ENCODE assay signal across 9 cellular contexts in genomic region chr1:116911166-116911553, GRCh38. TPM values are rescaled to one million over a fixed set of nuclear protein-coding genes. Genes with fewer than 3 reads are reported as not detected.
DNase-seq lines count a peak whose midpoint lies in the region; ATAC-seq, FAIRE-seq and TF ChIP-seq lines count a peak whose summit lies in the region.
"Had no signal": no experiment of that assay in that cellular context is flagged by ENCODE, and none has a peak within 500 bp of the region (broad histone marks: within the 10 kb centered on the region; RNA-seq: fewer than 3 reads in every experiment).

No MANE protein-coding gene starts in this region.

- H3K27me3 ChIP-seq in heart left ventricle (peaks cover 0 to 17% (median 0%) of the 10 kb centered on the region in 9 donors), bronchial epithelial cell (ENCODE audit: control insufficient read depth, insufficient read depth, low read length) (no peaks in the 10 kb centered on the region), left lung (peaks cover 0 to 43% of the 10 kb centered on the region in 2 donors), transverse colon (no peaks in the 10 kb centered on the region)

- intact Hi-C loops in heart left ventricle (cut with DNase I) (loop anchor here in 4 of 10 donors (5.0 to 10.0 kb wide), 5 partner anchors 41 to 346 kb away; no protein-coding TSS in a partner anchor), Right ventricle myocardium inferior (cut with DNase I) (loop anchor here (2.0 to 5.0 kb wide), 2 partner anchors 36 to 72 kb away; no protein-coding TSS in a partner anchor), left lung (cut with DNase I) (no loop called here), transverse colon (cut with DNase I; ENCODE audit: low total_unique reads) (loop anchor here (5.0 kb wide), 1 partner anchor 41 kb away; no protein-coding TSS in a partner anchor)

- H3K4me1 ChIP-seq in heart left ventricle (peaks cover 0 to 56% (median 28%) of the 10 kb centered on the region in 12 donors), left lung (peaks cover 10 to 14% of the 10 kb centered on the region in 2 donors), transverse colon (peaks cover 12 to 50% (median 42%) of the 10 kb centered on the region in 4 donors)

- no peak for FAIRE-seq in bronchial epithelial cell (lab: Jason Lieb, UNC)
- FAIRE-seq: islet of Langerhans had no signal

- ATAC-seq in heart left ventricle (peak in 1 of 4 donors; percentile 1), Right ventricle myocardium inferior (no peak), left lung (no peak), HG03565 (IDR thresholded peaks at IDR 0.05; ENCODE audit: unreplicated experiment) (no peak)

- peak overlapping the region; percentile 57 to 91 (median 78) for H3K4me3 ChIP-seq in heart left ventricle
- H3K4me3 ChIP-seq in bronchial epithelial cell (ENCODE audit: low read depth, low read length): peak overlapping the region; percentile 74
- H3K4me3 ChIP-seq in left lung: peak overlapping the region; percentile 55 to 58
- peak overlapping the region in 3 of 4 donors; percentile 71 to 89 (median 79) for H3K4me3 ChIP-seq in transverse colon

- H3K9me3 ChIP-seq in heart left ventricle (no peaks in the 10 kb centered on the region), left lung (no peaks in the 10 kb centered on the region), transverse colon (no peaks in the 10 kb centered on the region)

- TF ChIP-seq POLR2A in heart left ventricle (IDR thresholded peaks at IDR 0.05) (no peak), transverse colon (IDR thresholded peaks at IDR 0.05) (no peak)

- TF ChIP-seq CTCF in heart left ventricle (IDR thresholded peaks at IDR 0.05) (no peak), bronchial epithelial cell (IDR thresholded peaks at IDR 0.05; ENCODE audit: insufficient read depth, low read length, severe bottlenecking) (no peak), left lung (IDR thresholded peaks at IDR 0.05) (no peak), transverse colon (IDR thresholded peaks at IDR 0.05) (no peak)

- DNase-seq in heart left ventricle: no peak
- no peak for DNase-seq in Right ventricle myocardium inferior (ENCODE audit: missing footprints)
- DNase-seq in bronchial epithelial cell (ENCODE audit: low read depth): no peak
- DNase-seq in left lung: no peak
- DNase-seq in transverse colon: no peak
- no peak for DNase-seq in effector CD8-positive, alpha-beta T cell (lab: John Stamatoyannopoulos, UW)
- DNase-seq in stimulated activated CD4-positive, alpha-beta T cell treated with anti-CD3 and anti-CD28 coated beads, Interleukin-4, amount 100 ng/mL, for 1 hour: no peak

- in situ Hi-C loops in transverse colon (cut with MboI; ENCODE audit: low pct_ligation_motif_present in 1 of 4, low pct_unique_long_range_greater_than_20kb in 1 of 4, low sequenced_read_pairs in 3 of 4): no loop called here

- H3K36me3 ChIP-seq in heart left ventricle (no peaks in the 10 kb centered on the region), bronchial epithelial cell (ENCODE audit: control insufficient read depth, insufficient read depth, low read length) (no peaks in the 10 kb centered on the region), left lung (no peaks in the 10 kb centered on the region), transverse colon (no peaks in the 10 kb centered on the region)

- H3K27ac ChIP-seq in heart left ventricle: peak overlapping the region in 11 of 12 donors; percentile 51 to 96 (median 92)
- H3K27ac ChIP-seq in left lung: no peak overlapping the region
- H3K27ac ChIP-seq in transverse colon: peak overlapping the region; percentile 83 to 94 (median 92)

- no peak for TF ChIP-seq EP300 in transverse colon (IDR thresholded peaks at IDR 0.05; ENCODE audit: low read depth)

- WGBS in heart left ventricle, 4 donors: 54 to 67% (median 60%) methylated on average over 7 of the region's 7 CpGs
- WGBS in transverse colon (ENCODE audit: low coverage in 1 of 2), 2 donors: 46 to 57% methylated on average over 1 to 7 of the region's 7 CpGs

RNA-seq across cellular contexts. Expression of gene PTGFRN, which starts 1.4 kb away (rescaled TPM):
- 100 to 1,000 TPM in 5 of 9 donors, 10 to 100 TPM in 4; 59.3 to 231 (median 137) TPM for total RNA-seq in heart left ventricle
- polyA plus RNA-seq in heart left ventricle: 10 to 100 TPM; 21.5 to 65.6 TPM
- 119 TPM for total RNA-seq in Right ventricle myocardium inferior
- total RNA-seq in bronchial epithelial cell: 89.2 and 117 TPM in 2 replicates
- total RNA-seq in left lung: 10 to 100 TPM; 39.9 to 77.5 TPM
- total RNA-seq in transverse colon: 10 to 100 TPM; 39.6 to 98.9 (median 73.9) TPM

Comparison
In these comparisons a context has a peak if more than half of its experiments do, and no peak if none do; other contexts are left out.
1. H3K27ac ChIP-seq: peak in heart left ventricle (11 of 12) and transverse colon (4 of 4); none in left lung (0 of 2).
2. intact Hi-C loops: an anchor here in Right ventricle myocardium inferior (2.0 to 5.0 kb wide) and transverse colon (5.0 kb wide); none called in left lung.
3. Peak in every context shown above with its lines, with median percentiles within 50 percentile points of each other: H3K4me3 ChIP-seq.